In the genomic region with DNA sequence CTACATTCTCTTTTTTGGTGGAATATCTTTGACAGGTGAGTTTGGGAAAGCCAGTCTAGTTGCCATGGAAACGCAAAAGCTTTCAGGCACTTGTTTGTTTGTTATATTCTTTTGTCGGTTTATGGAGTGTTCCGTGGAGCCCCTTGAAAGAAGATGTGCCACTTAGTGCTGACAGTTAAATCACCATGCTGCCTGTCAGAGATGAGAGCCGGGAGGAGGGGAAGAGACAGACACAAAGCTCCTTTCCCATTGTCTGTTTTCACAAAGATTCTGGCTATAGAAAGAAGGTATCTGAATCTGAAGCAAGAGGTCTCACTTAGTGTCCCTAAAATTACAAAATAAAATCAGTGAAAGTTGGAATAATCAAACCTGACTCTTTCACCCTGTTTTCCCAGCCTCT, we compare ENCODE assay signal across 20 cellular contexts.
"Had no signal": no experiment of that assay in that cellular context is flagged by ENCODE, and none has a peak within 500 bp of the region (broad histone marks: within the 10 kb centered on the region; RNA-seq: fewer than 3 reads in every experiment).

No MANE protein-coding gene starts in this region.

- ATAC-seq: activated CD8-positive, alpha-beta memory T cell treated with anti-CD3 and anti-CD28 coated beads, Interleukin-2, amount 10 ng/mL, durations not matched to agents 7 days and 5 days; left ventricle myocardium superior; mucosa of descending colon; sciatic nerve; stimulated activated effector memory CD8-positive, alpha-beta T cell treated with anti-CD3 and anti-CD28 coated beads, Interleukin-12 subunit alpha, Interleukin-12 subunit beta, amount 100 ng/mL, for 72 hours had no signal

- H3K9me3 ChIP-seq: mucosa of descending colon, ovary, stomach, testis had no signal

- H3K4me2 ChIP-seq: smooth muscle cell had no signal

- H3K4me1 ChIP-seq: stomach, testis had no signal

- H3K27me3 ChIP-seq: ovary, stomach, testis had no signal

- H3K36me3 ChIP-seq: ovary, stomach had no signal

- H3K27ac ChIP-seq: coronary artery, ovary, stomach, testis had no signal

- DNase-seq: activated CD4-positive, alpha-beta memory T cell treated with anti-CD3 and anti-CD28 coated beads, Interleukin-2, amount 10 ng/mL, durations not matched to agents 7 days and 5 days; activated CD4-positive, alpha-beta T cell treated with anti-CD3 and anti-CD28 coated beads for 48 hours; activated CD4-positive, CD25-positive, alpha-beta regulatory T cell; activated CD8-positive, alpha-beta memory T cell treated with anti-CD3 and anti-CD28 coated beads, Interleukin-2, amount 10 ng/mL, durations not matched to agents 7 days and 5 days; activated naive CD4-positive, alpha-beta T cell treated with anti-CD3 and anti-CD28 coated beads for 36 hours; activated T-cell treated with anti-CD3 and anti-CD28 coated beads, Interleukin-2, amount 50 U/mL, for 1 hour; central memory CD4-positive, alpha-beta T cell; foreskin melanocyte; left ventricle myocardium superior; mucosa of descending colon; naive B cell; ovary; stimulated activated CD4-positive, alpha-beta T cell treated with anti-CD3 and anti-CD28 coated beads, Interleukin-4, amount 100 ng/mL, for 24 hours; stomach; T1000; testis had no signal

- H3K4me3 ChIP-seq: coronary artery, mucosa of descending colon, ovary, smooth muscle cell, stomach, testis had no signal
